18 cellular contexts compared by ENCODE assay signal in genomic region chr4:159117968-159118367, GRCh38. TPM values are rescaled to one million over a fixed set of nuclear protein-coding genes. Genes with fewer than 3 reads are reported as not detected.
A peak's percentile ranks its signal among the peaks of the same experiment; 100 is the strongest.
DNase-seq lines count a peak whose midpoint lies in the region; ATAC-seq and TF ChIP-seq lines count a peak whose summit lies in the region.
"Had no signal": no experiment of that assay in that cellular context is flagged by ENCODE, and none has a peak within 500 bp of the region (broad histone marks: within the 10 kb centered on the region; RNA-seq: fewer than 3 reads in every experiment).

No MANE protein-coding gene starts in this region.

- TF ChIP-seq CTCF in mucosa of descending colon (IDR thresholded peaks at IDR 0.05): no peak

- peaks cover 25% of the 10 kb centered on the region for H3K4me1 Mint-ChIP-seq in T-helper 17 cell
- H3K4me1 Mint-ChIP-seq in stimulated activated naive B cell treated with anti-CD40 and anti-IgM and Interleukin-4, amounts not matched to agents 10 μg/mL and 1 μg/mL and 100 μg/mL, for 72 hours: peaks cover 2 to 17% of the 10 kb centered on the region in 2 donors

- peak in 2 of 3 experiments; percentile 18 to 48 for DNase-seq in NCI-H1417 (lab: John Stamatoyannopoulos, UW)
- no peak for DNase-seq in NCI-H1417 treated with DMSO at 0.1 percent for 48 hours (lab: John Stamatoyannopoulos, UW)
- DNase-seq in T-helper 17 cell: no peak
- DNase-seq in mucosa of descending colon: peak in 1 of 3 donors; percentile 27
- DNase-seq in head of caudate nucleus: no peak
- no peak for DNase-seq in stimulated activated naive B cell treated with anti-CD40 and anti-IgM and Interleukin-4, amounts not matched to agents 10 μg/mL and 1 μg/mL and 100 μg/mL, for 72 hours
- DNase-seq in NCI-H82 (lab: John Stamatoyannopoulos, UW): no peak
- DNase-seq: activated T-cell treated with anti-CD3 and anti-CD28 coated beads, Interleukin-2, amount 50 U/mL, for 24 hours; effector CD8-positive, alpha-beta T cell; GOT3; left cardiac atrium; NCI-H1694 treated with DMSO at 0.1 percent for 48 hours; spleen; upper lobe of right lung had no signal

- H3K36me3 ChIP-seq in mucosa of descending colon (ENCODE audit: low read depth): no peaks in the 10 kb centered on the region
- H3K36me3 ChIP-seq: spleen, upper lobe of right lung had no signal

- intact Hi-C loops in mucosa of descending colon (cut with DNase I, micrococcal nuclease) (no loop called here), head of caudate nucleus (cut with DNase I) (no loop called here)

- H3K36me3 Mint-ChIP-seq in T-helper 17 cell (ENCODE audit: low read depth): peaks cover 2% of the 10 kb centered on the region
- peaks cover 6 to 11% of the 10 kb centered on the region in 2 donors for H3K36me3 Mint-ChIP-seq in stimulated activated naive B cell treated with anti-CD40 and anti-IgM and Interleukin-4, amounts not matched to agents 10 μg/mL and 1 μg/mL and 100 μg/mL, for 72 hours

- H3K27ac Mint-ChIP-seq in T-helper 17 cell: peak overlapping the region; percentile 82
- H3K27ac Mint-ChIP-seq in stimulated activated naive B cell treated with anti-CD40 and anti-IgM and Interleukin-4, amounts not matched to agents 10 μg/mL and 1 μg/mL and 100 μg/mL, for 72 hours: no peak overlapping the region
- H3K27ac Mint-ChIP-seq: activated T-cell treated with anti-CD3 and anti-CD28 coated beads, Interleukin-2, amount 50 U/mL, for 24 hours; CD14-positive monocyte had no signal

- H3K4me1 ChIP-seq in mucosa of descending colon (ENCODE audit: low read depth): no peaks in the 10 kb centered on the region
- H3K4me1 ChIP-seq: upper lobe of right lung had no signal

- H3K4me3 ChIP-seq in mucosa of descending colon: no peak overlapping the region
- H3K4me3 ChIP-seq: A549, spleen, upper lobe of right lung had no signal

- peaks cover 0 to 1% of the 10 kb centered on the region in 2 donors for H3K9me3 Mint-ChIP-seq in stimulated activated naive B cell treated with anti-CD40 and anti-IgM and Interleukin-4, amounts not matched to agents 10 μg/mL and 1 μg/mL and 100 μg/mL, for 72 hours
- H3K9me3 Mint-ChIP-seq: activated T-cell treated with anti-CD3 and anti-CD28 coated beads, Interleukin-2, amount 50 U/mL, for 24 hours; CD14-positive monocyte; T-helper 1 cell treated with Interleukin-12 subunit alpha and Interleukin-12 subunit beta and Interleukin-4 antibody, amounts not matched to agents 30 μg/mL and 1 μg/mL, for 36 hours had no signal

- H3K9me3 ChIP-seq in T-helper 17 cell (ENCODE audit: control insufficient read depth, low read length, poor library complexity, severe bottlenecking) (no peaks in the 10 kb centered on the region), mucosa of descending colon (no peaks in the 10 kb centered on the region)
- H3K9me3 ChIP-seq: upper lobe of right lung had no signal

- ATAC-seq in GM19395 (IDR thresholded peaks at IDR 0.05; ENCODE audit: unreplicated experiment) (peak; percentile 65), T-helper 17 cell (peak; percentile 89), mucosa of descending colon (peak; percentile 84)
- ATAC-seq in stimulated activated naive B cell treated with anti-CD40 and anti-IgM and Interleukin-4, amounts not matched to agents 10 μg/mL and 1 μg/mL and 100 μg/mL, for 72 hours (replicated peaks): no peak
- ATAC-seq: A549, left cardiac atrium, upper lobe of right lung had no signal

- H3K27me3 Mint-ChIP-seq in T-helper 17 cell: no peaks in the 10 kb centered on the region
- H3K27me3 Mint-ChIP-seq in stimulated activated naive B cell treated with anti-CD40 and anti-IgM and Interleukin-4, amounts not matched to agents 10 μg/mL and 1 μg/mL and 100 μg/mL, for 72 hours: no peaks in the 10 kb centered on the region
- H3K27me3 Mint-ChIP-seq: activated T-cell treated with anti-CD3 and anti-CD28 coated beads, Interleukin-2, amount 50 U/mL, for 24 hours had no signal

- H3K4me3 Mint-ChIP-seq in T-helper 17 cell: no peak overlapping the region
- H3K4me3 Mint-ChIP-seq in stimulated activated naive B cell treated with anti-CD40 and anti-IgM and Interleukin-4, amounts not matched to agents 10 μg/mL and 1 μg/mL and 100 μg/mL, for 72 hours: no peak overlapping the region
- H3K4me3 Mint-ChIP-seq: activated T-cell treated with anti-CD3 and anti-CD28 coated beads, Interleukin-2, amount 50 U/mL, for 24 hours; CD14-positive monocyte; T-helper 1 cell treated with Interleukin-12 subunit alpha and Interleukin-12 subunit beta and Interleukin-4 antibody, amounts not matched to agents 30 μg/mL and 1 μg/mL, for 36 hours had no signal

RNA-seq across cellular contexts. Expression of gene RAPGEF2, which starts 15.1 kb away (rescaled TPM):
- total RNA-seq in T-helper 17 cell: 10 to 100 TPM; 35.0 to 38.3 TPM
- 10 to 100 TPM; 42.8 to 68.2 (median 55.1) TPM for total RNA-seq in mucosa of descending colon

Comparison
In these comparisons a context has a peak if more than half of its experiments do, and no peak if none do; other contexts are left out.
1. DNase-seq: peak in NCI-H1417 (2 of 3); none in NCI-H1417 treated with DMSO at 0.1 percent for 48 hours (single experiment), T-helper 17 cell (0 of 3), head of caudate nucleus (0 of 42), stimulated activated naive B cell treated with anti-CD40 and anti-IgM and Interleukin-4, amounts not matched to agents 10 μg/mL and 1 μg/mL and 100 μg/mL, for 72 hours (single experiment) and NCI-H82 (single experiment).
2. ATAC-seq: peak in GM19395 (single experiment), T-helper 17 cell (single experiment) and mucosa of descending colon (single experiment); none in stimulated activated naive B cell treated with anti-CD40 and anti-IgM and Interleukin-4, amounts not matched to agents 10 μg/mL and 1 μg/mL and 100 μg/mL, for 72 hours (0 of 2).